1 cellular context compared by ENCODE assay signal in the genomic region with DNA sequence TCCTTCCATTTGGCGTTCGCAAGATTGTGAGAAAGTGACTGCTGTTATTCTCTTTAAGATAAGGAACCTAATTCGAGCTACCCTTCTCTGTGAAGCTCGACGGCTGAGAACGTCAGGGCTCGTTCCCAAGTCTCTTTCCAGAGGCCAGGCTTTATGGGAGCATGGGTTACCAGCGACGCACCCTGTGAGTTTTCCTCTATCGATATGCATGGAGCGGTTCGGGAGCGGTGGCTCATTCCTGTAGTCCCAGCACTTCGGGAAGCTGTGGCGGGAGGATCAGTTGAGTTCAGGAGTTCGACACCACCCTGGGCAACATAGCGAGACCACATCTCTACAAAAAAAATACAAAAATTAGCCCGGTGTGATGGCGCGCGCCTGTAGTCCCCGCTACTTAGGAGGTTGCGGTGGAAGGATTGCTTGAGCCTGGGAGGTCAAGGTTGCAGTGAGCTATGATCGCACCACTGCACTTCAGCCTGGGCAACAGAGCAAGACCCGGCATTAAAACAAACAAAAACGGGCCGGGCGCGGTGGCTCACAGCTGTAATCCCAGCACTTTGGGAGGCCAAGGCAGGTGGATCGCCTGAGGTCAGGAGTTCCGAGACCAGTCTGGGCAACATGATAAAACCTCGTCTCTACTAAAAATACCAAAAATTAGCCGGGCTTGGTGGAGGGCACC.
A peak's percentile ranks its signal among the peaks of the same experiment; 100 is the strongest.
TF ChIP-seq lines count a peak whose summit lies in the region.

No MANE protein-coding gene starts in this region.

TF ChIP-seq in GM12878, 131 proteins besides CTCF, POLR2A, EP300 and RAD21:
- TF ChIP-seq ZNF217 (IDR thresholded peaks at IDR 0.05) (peak; percentile 10), SMAD1 (IDR thresholded peaks at IDR 0.05; ENCODE audit: low read depth, partially characterized antibody) (no peak), SREBF2 (IDR thresholded peaks at IDR 0.05; ENCODE audit: low read length) (no peak), ZNF274 (IDR thresholded peaks at IDR 0.05; ENCODE audit: insufficient read depth, insufficient read length) (no peak), SRF (IDR thresholded peaks at IDR 0.05; ENCODE audit: low read depth in 2 of 2, low read length in 2 of 2) (no peak), NBN (IDR thresholded peaks at IDR 0.05) (0 out of 2 replicates have a peak, but pooled peaks have one; percentile 3)
- TF ChIP-seq, protein P1, sequence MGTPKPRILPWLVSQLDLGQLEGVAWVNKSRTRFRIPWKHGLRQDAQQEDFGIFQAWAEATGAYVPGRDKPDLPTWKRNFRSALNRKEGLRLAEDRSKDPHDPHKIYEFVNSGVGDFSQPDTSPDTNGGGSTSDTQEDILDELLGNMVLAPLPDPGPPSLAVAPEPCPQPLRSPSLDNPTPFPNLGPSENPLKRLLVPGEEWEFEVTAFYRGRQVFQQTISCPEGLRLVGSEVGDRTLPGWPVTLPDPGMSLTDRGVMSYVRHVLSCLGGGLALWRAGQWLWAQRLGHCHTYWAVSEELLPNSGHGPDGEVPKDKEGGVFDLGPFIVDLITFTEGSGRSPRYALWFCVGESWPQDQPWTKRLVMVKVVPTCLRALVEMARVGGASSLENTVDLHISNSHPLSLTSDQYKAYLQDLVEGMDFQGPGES (IDR thresholded peaks at IDR 0.05): no peak
- TF ChIP-seq, protein P2, sequence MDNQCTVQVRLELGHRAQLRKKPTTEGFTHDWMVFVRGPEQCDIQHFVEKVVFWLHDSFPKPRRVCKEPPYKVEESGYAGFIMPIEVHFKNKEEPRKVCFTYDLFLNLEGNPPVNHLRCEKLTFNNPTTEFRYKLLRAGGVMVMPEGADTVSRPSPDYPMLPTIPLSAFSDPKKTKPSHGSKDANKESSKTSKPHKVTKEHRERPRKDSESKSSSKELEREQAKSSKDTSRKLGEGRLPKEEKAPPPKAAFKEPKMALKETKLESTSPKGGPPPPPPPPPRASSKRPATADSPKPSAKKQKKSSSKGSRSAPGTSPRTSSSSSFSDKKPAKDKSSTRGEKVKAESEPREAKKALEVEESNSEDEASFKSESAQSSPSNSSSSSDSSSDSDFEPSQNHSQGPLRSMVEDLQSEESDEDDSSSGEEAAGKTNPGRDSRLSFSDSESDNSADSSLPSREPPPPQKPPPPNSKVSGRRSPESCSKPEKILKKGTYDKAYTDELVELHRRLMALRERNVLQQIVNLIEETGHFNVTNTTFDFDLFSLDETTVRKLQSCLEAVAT (IDR thresholded peaks at IDR 0.05): peak; percentile 98
